20 cellular contexts compared by ENCODE assay signal in genomic region chr11:80371931-80372330, GRCh38.
"Had no signal": no experiment of that assay in that cellular context is flagged by ENCODE, and none has a peak within 500 bp of the region (broad histone marks: within the 10 kb centered on the region; RNA-seq: fewer than 3 reads in every experiment).

No MANE protein-coding gene starts in this region.

- DNase-seq: immature natural killer cell; islet precursor cell; left ventricle myocardium inferior; naive B cell; natural killer cell; nephron progenitor cell; ovary; retina; right cardiac atrium; sigmoid colon; small intestine; spleen; stimulated activated CD4-positive, alpha-beta T cell treated with anti-CD3 and anti-CD28 coated beads, Interleukin-4, amount 100 ng/mL, for 24 hours; stimulated activated naive CD4-positive, alpha-beta T cell; uterus had no signal

- H2AFZ ChIP-seq: neural progenitor cell had no signal

- H3K27ac ChIP-seq: left ventricle myocardium inferior, neural progenitor cell, ovary, prostate gland, sigmoid colon, spleen, tibial nerve, uterus had no signal

- H3K9me3 ChIP-seq: left ventricle myocardium inferior, ovary, prostate gland, sigmoid colon, tibial nerve, uterus had no signal

- H3K36me3 ChIP-seq: left ventricle myocardium inferior, neural progenitor cell, ovary, prostate gland, sigmoid colon, spleen, tibial nerve, uterus had no signal

- H3K27me3 ChIP-seq: neural progenitor cell, ovary, sigmoid colon, spleen, tibial nerve, uterus had no signal

- H3K4me1 ChIP-seq: left ventricle myocardium inferior, prostate gland, sigmoid colon, spleen, tibial nerve, uterus had no signal

- H3K4me3 ChIP-seq: left ventricle myocardium inferior, lung, neural progenitor cell, ovary, prostate gland, sigmoid colon, spleen, tibial nerve, uterus had no signal

- FAIRE-seq: small intestine had no signal

- ATAC-seq: natural killer cell; right cardiac atrium; stimulated activated effector memory CD8-positive, alpha-beta T cell treated with anti-CD3 and anti-CD28 coated beads, Interleukin-12 subunit alpha, Interleukin-12 subunit beta, amount 100 ng/mL, for 72 hours had no signal

- H3K4me2 ChIP-seq: neural progenitor cell had no signal

- H3K9ac ChIP-seq: neural progenitor cell had no signal
